14 cellular contexts compared by ENCODE assay signal in genomic region chr16:77585379-77585778, GRCh38.
A peak's percentile ranks its signal among the peaks of the same experiment; 100 is the strongest.
DNase-seq lines count a peak whose midpoint lies in the region; ATAC-seq, FAIRE-seq and TF ChIP-seq lines count a peak whose summit lies in the region.
"Had no signal": no experiment of that assay in that cellular context is flagged by ENCODE, and none has a peak within 500 bp of the region (broad histone marks: within the 10 kb centered on the region; RNA-seq: fewer than 3 reads in every experiment).

No MANE protein-coding gene starts in this region.

- no peak for ATAC-seq in GM21360 (IDR thresholded peaks at IDR 0.05; ENCODE audit: unreplicated experiment)
- ATAC-seq: naive thymus-derived CD4-positive, alpha-beta T cell had no signal

- H3K27ac ChIP-seq in ascending aorta (no peak overlapping the region), kidney (ENCODE audit: low read depth in 2 of 2, low read length in 2 of 2) (no peak overlapping the region)
- H3K27ac ChIP-seq: KMS-11, thoracic aorta had no signal

- H3K4me1 ChIP-seq in ascending aorta (no peaks in the 10 kb centered on the region), kidney (ENCODE audit: control insufficient read depth in 1 of 2, insufficient read depth in 1 of 2, low read depth in 1 of 2, low read length in 2 of 2) (no peaks in the 10 kb centered on the region)

- in situ Hi-C loops in KBM-7 (cut with MboI; ENCODE audit: low pct_unique_long_range_greater_than_20kb, low sequenced_read_pairs): loop anchor here (25.0 kb wide), 1 partner anchor 348 kb away; no protein-coding TSS in a partner anchor

- H3K4me3 ChIP-seq in ascending aorta (no peak overlapping the region), kidney (ENCODE audit: low read length in 2 of 2) (no peak overlapping the region)
- H3K4me3 ChIP-seq: thoracic aorta had no signal

- H3K9ac ChIP-seq in kidney (ENCODE audit: low read length in 2 of 2): no peak overlapping the region
- H3K9ac ChIP-seq: KMS-11 had no signal

- no peak for FAIRE-seq in kidney (lab: Jason Lieb, UNC)

- H3K9me3 ChIP-seq in ascending aorta (no peaks in the 10 kb centered on the region), kidney (ENCODE audit: control insufficient read depth in 1 of 2, low read length in 2 of 2) (no peaks in the 10 kb centered on the region)
- H3K9me3 ChIP-seq: thoracic aorta had no signal

- H3K36me3 ChIP-seq in ascending aorta (no peaks in the 10 kb centered on the region), kidney (ENCODE audit: control insufficient read depth in 1 of 2, insufficient read depth in 2 of 2, low read length in 2 of 2) (no peaks in the 10 kb centered on the region)
- H3K36me3 ChIP-seq: thoracic aorta had no signal

- H3K27me3 ChIP-seq in ascending aorta: no peaks in the 10 kb centered on the region

- intact Hi-C loops in ascending aorta (cut with DNase I): no loop called here
- intact Hi-C loops in kidney (cut with DNase I): loop anchor here (5.0 kb wide), 1 partner anchor 348 kb away; no protein-coding TSS in a partner anchor

- TF ChIP-seq CTCF in ascending aorta (IDR thresholded peaks at IDR 0.05) (no peak), kidney (IDR thresholded peaks at IDR 0.05; ENCODE audit: borderline replicate concordance, extremely low read depth, insufficient read depth) (no peak)

- peak; percentile 35 for DNase-seq in ELR (ENCODE audit: low read depth)
- DNase-seq in KBM-7: peak; percentile 14
- peak; percentile 57 for DNase-seq in amniotic epithelial cell (ENCODE audit: low read depth)
- peak; percentile 40 for DNase-seq in kidney tubule cell (ENCODE audit: low spot score)
- no peak for DNase-seq in ascending aorta (ENCODE audit: low spot score in 2 of 2)
- no peak for DNase-seq in DMS53 (lab: John Stamatoyannopoulos, UW)
- no peak for DNase-seq in kidney
- DNase-seq: activated effector memory CD4-positive, alpha-beta T cell treated with Interleukin-2 at 50 U/mL for 16 hours; CD4-positive, alpha-beta T cell; cerebellar nuclear complex; naive thymus-derived CD4-positive, alpha-beta T cell had no signal

Comparison
In these comparisons a context has a peak if more than half of its experiments do, and no peak if none do; other contexts are left out.
1. DNase-seq: peak in ELR (single experiment), KBM-7 (single experiment), amniotic epithelial cell (single experiment) and kidney tubule cell (single experiment); none in ascending aorta (0 of 2), DMS53 (single experiment) and kidney (single experiment).